Comparison of ENCODE assay signal across 8 cellular contexts in the genomic region with DNA sequence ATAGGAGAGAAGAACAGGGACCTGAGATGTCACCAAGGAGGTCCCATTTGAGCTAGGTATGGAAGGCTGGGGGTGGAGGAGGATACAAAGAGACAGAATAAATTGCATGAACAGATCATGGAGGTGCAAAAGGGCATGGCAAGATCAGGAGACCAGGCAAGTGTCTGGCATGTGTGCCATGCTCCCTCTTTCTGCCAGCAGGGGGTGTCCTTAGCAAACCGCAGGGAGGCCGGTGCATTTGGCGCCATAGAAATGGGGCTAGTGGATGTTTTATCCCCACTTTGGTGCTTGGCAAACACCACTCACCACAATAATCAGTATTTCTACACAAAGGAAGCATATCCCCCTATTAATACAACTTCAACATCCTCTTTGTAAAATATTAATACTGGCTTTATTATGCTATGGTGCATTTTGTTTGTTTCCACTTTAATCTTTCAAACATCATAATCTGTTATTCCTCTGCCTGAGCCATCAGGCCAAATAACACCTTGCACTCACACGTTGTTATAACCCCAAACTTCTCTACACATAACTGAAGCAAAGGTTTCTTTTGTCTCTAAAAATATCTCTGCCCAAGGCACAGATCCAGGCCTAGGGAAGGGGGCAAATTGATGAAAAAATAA. TPM values are rescaled to one million over a fixed set of nuclear protein-coding genes. Genes with fewer than 3 reads are reported as not detected.
DNase-seq lines count a peak whose midpoint lies in the region; ATAC-seq and TF ChIP-seq lines count a peak whose summit lies in the region.

No MANE protein-coding gene starts in this region.

- H3K27ac Mint-ChIP-seq in CD14-positive monocyte (no peak overlapping the region), immature natural killer cell (no peak overlapping the region)

- H3K27me3 Mint-ChIP-seq in CD14-positive monocyte (ENCODE audit: low read depth in 3 of 3): peaks cover 0 to 9% (median 3%) of the 10 kb centered on the region in 3 donors
- H3K27me3 Mint-ChIP-seq in immature natural killer cell (ENCODE audit: low read depth in 3 of 3): peaks cover 0 to 4% (median 2%) of the 10 kb centered on the region in 3 donors

- H3K4me1 Mint-ChIP-seq in CD14-positive monocyte (peaks cover 35% of the 10 kb centered on the region), immature natural killer cell (peaks cover 0 to 6% of the 10 kb centered on the region in 2 donors)

- intact Hi-C loops in CD14-positive monocyte (cut with micrococcal nuclease): loop anchor here (2.0 to 10.0 kb wide), 6 partner anchors 37 to 477 kb away; partner anchors contain the start of genes RAB13 (in 1 of the 2), S100A14 (in 1 of the 2), S100A2 (in 1 of the 2) and S100A3 (in 1 of the 2)

- peak; percentile 67 for TF ChIP-seq CTCF in CD14-positive monocyte (IDR thresholded peaks at IDR 0.05)
- TF ChIP-seq CTCF in HFF-Myc (IDR thresholded peaks at IDR 0.05; ENCODE audit: low read depth, low read length, missing control alignments): peak; percentile 81

- no peaks in the 10 kb centered on the region for H3K36me3 Mint-ChIP-seq in CD14-positive monocyte
- no peaks in the 10 kb centered on the region for H3K36me3 Mint-ChIP-seq in immature natural killer cell

- no peak overlapping the region for H3K4me3 ChIP-seq in HFF-Myc (replicated peaks; ENCODE audit: low read depth, low read length)

- H3K9me3 Mint-ChIP-seq in CD14-positive monocyte (no peaks in the 10 kb centered on the region), immature natural killer cell (no peaks in the 10 kb centered on the region)

- DNase-seq in CD14-positive monocyte (ENCODE audit: low spot score) (no peak), HFF-Myc (ENCODE audit: extremely low read depth, low read depth) (no peak), SK-N-DZ (ENCODE audit: low spot score) (peak; percentile 61), immature natural killer cell (peak; percentile 33 to 56 (median 35)), GM19238 (ENCODE audit: insufficient read length, low spot score) (no peak)
- DNase-seq in activated gamma-delta T cell treated with anti-CD3 and anti-CD28 coated beads, Interleukin-2, amount 50 U/mL, for 16 hours (ENCODE audit: low read depth): peak; percentile 42
- peak; percentile 30 to 35 for DNase-seq in stimulated activated CD8-positive, alpha-beta memory T cell treated with anti-CD3 and anti-CD28 coated beads, Interleukin-15, amount 100 ng/mL, for 4 hours (ENCODE audit: low read depth in 2 of 2)

- H3K4me3 Mint-ChIP-seq in CD14-positive monocyte (no peak overlapping the region), immature natural killer cell (no peak overlapping the region)

- no peak for ATAC-seq in GM18907 (IDR thresholded peaks at IDR 0.05; ENCODE audit: unreplicated experiment)

RNA-seq across cellular contexts. Expression of gene S100A6, which starts 25.9 kb away (rescaled TPM):
- polyA plus RNA-seq in CD14-positive monocyte: 1,000 to 10,000 TPM; 4,414 to 5,004 TPM
- polyA plus RNA-seq in SK-N-DZ (2014; cell fraction: cytosol; rRNA removed): 0.61 and 1.6 TPM in 2 replicates
- 0.88 and 1.3 TPM in 2 replicates for polyA plus RNA-seq in SK-N-DZ (2014; cell fraction: nucleus; rRNA removed)
- polyA plus RNA-seq in immature natural killer cell: 100 to 1,000 TPM; 472 to 828 (median 543) TPM

RNA-seq across cellular contexts. Expression of gene S100A5, which starts 30.9 kb away (rescaled TPM):
- 1 to 10 TPM in 1 of 2 donors, not detected in 1; 1.4 TPM for polyA plus RNA-seq in CD14-positive monocyte
- 1.4 TPM in 1 of 2 replicates, not detected in the other for polyA plus RNA-seq in SK-N-DZ (2014; cell fraction: cytosol; rRNA removed)
- not detected in 2 replicates for polyA plus RNA-seq in SK-N-DZ (2014; cell fraction: nucleus; rRNA removed)
- under 1 TPM in 1 of 3 donors, not detected in 2; 0.68 TPM for polyA plus RNA-seq in immature natural killer cell

RNA-seq across cellular contexts. Expression of gene S100A4, which starts 35.8 kb away (rescaled TPM):
- polyA plus RNA-seq in CD14-positive monocyte: 1,000 to 10,000 TPM; 6,092 to 7,344 TPM
- polyA plus RNA-seq in SK-N-DZ (2014; cell fraction: cytosol; rRNA removed): 5.5 and 16.7 TPM in 2 replicates
- polyA plus RNA-seq in SK-N-DZ (2014; cell fraction: nucleus; rRNA removed): 0.49 and 2.5 TPM in 2 replicates
- 1,000 to 10,000 TPM; 1,846 to 2,303 (median 2,006) TPM for polyA plus RNA-seq in immature natural killer cell

RNA-seq across cellular contexts. Expression of gene S100A3, which starts 39.2 kb away (rescaled TPM):
- under 1 TPM in 1 of 2 donors, not detected in 1; 0.54 TPM for polyA plus RNA-seq in CD14-positive monocyte
- 1.3 TPM in 1 of 2 replicates, not detected in the other for polyA plus RNA-seq in SK-N-DZ (2014; cell fraction: cytosol; rRNA removed)
- polyA plus RNA-seq in SK-N-DZ (2014; cell fraction: nucleus; rRNA removed): 1.2 TPM in 1 of 2 replicates, not detected in the other
- polyA plus RNA-seq in immature natural killer cell: not detected

RNA-seq across cellular contexts. Expression of gene S100A7, which starts 49.4 kb away (rescaled TPM):
- polyA plus RNA-seq in CD14-positive monocyte (not detected), immature natural killer cell (not detected)
- polyA plus RNA-seq in SK-N-DZ (2014; cell fraction: cytosol; rRNA removed): not detected in 2 replicates
- not detected in 2 replicates for polyA plus RNA-seq in SK-N-DZ (2014; cell fraction: nucleus; rRNA removed)

Comparison
In these comparisons a context has a peak if more than half of its experiments do, and no peak if none do; other contexts are left out.
1. DNase-seq: peak in SK-N-DZ (single experiment), activated gamma-delta T cell treated with anti-CD3 and anti-CD28 coated beads, Interleukin-2, amount 50 U/mL, for 16 hours (single experiment), immature natural killer cell (3 of 3) and stimulated activated CD8-positive, alpha-beta memory T cell treated with anti-CD3 and anti-CD28 coated beads, Interleukin-15, amount 100 ng/mL, for 4 hours (2 of 2); none in CD14-positive monocyte (single experiment), HFF-Myc (single experiment) and GM19238 (single experiment).
2. RNA of gene S100A6, which starts 25.9 kb away (polyA plus RNA-seq): 4,414 to 5,004 TPM in CD14-positive monocyte; 472 to 828 TPM in immature natural killer cell; every median in the first group is over 4 times any median in the second.